13 cellular contexts compared by ENCODE assay signal in the genomic region with DNA sequence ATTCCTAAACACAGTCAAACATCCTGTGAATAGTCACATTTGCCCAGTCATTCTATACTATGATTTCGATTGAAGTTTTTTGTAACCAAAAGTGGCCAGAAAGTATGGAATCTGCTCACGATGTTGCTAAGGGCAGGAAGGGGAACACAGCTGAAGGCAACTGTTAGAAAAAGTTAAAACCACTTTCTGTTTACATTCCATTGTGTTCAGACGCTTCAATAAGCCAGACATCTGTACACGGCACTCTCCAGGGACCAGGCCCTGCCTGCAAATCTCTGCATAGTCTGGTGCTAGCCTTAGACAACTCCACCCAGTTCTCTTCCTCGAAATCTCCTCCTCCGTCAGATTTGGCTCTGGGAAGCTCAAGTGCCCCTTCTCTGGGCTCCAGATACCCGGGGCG. TPM values are rescaled to one million over a fixed set of nuclear protein-coding genes. Genes with fewer than 3 reads are reported as not detected.
DNase-seq lines count a peak whose midpoint lies in the region; ATAC-seq, FAIRE-seq and TF ChIP-seq lines count a peak whose summit lies in the region.
"Had no signal": no experiment of that assay in that cellular context is flagged by ENCODE, and none has a peak within 500 bp of the region (broad histone marks: within the 10 kb centered on the region; RNA-seq: fewer than 3 reads in every experiment).

No MANE protein-coding gene starts in this region.

- peak overlapping the region; percentile 95 for H3K27ac ChIP-seq in endothelial cell of umbilical vein (ENCODE audit: insufficient read depth, low read depth, low read length)
- peak overlapping the region; percentile 75 to 79 for H3K27ac ChIP-seq in thoracic aorta
- H3K27ac ChIP-seq in SK-N-SH (ENCODE audit: low read depth in 2 of 2, low read length in 1 of 2), result no peak overlapping the region
- H3K27ac ChIP-seq in CD4-positive, alpha-beta memory T cell (ENCODE audit: low read depth, low read length), result no peak overlapping the region

- no peak for TF ChIP-seq RAD21 in SK-N-SH (IDR thresholded peaks at IDR 0.05; ENCODE audit: low read length)

- H3K4me1 Mint-ChIP-seq in HFFc6 (ENCODE audit: low read depth) (peaks cover 39% of the 10 kb centered on the region), mesothelial cell of epicardium (no peaks in the 10 kb centered on the region)
- peaks cover 24 to 35% (median 30%) of the 10 kb centered on the region in 4 donors for H3K4me1 Mint-ChIP-seq in CD4-positive, alpha-beta memory T cell

- H2AFZ ChIP-seq in endothelial cell of umbilical vein (ENCODE audit: low read depth, low read length) (peak overlapping the region; percentile 77), SK-N-SH (ENCODE audit: low read depth) (no peak overlapping the region)

- FAIRE-seq in endothelial cell of umbilical vein (lab: Jason Lieb, UNC) (peak; percentile 88), GM12891 (lab: Jason Lieb, UNC) (no peak)
- FAIRE-seq: islet of Langerhans had no signal

- H3K9me2 ChIP-seq in SK-N-SH, result no peaks in the 10 kb centered on the region

- no peaks in the 10 kb centered on the region for H3K9me3 ChIP-seq in endothelial cell of umbilical vein (replicated peaks; ENCODE audit: control insufficient read depth, insufficient read depth, low read length)
- H3K9me3 ChIP-seq in thoracic aorta, result no peaks in the 10 kb centered on the region
- H3K9me3 ChIP-seq in SK-N-SH, result no peaks in the 10 kb centered on the region
- H3K9me3 ChIP-seq in CD4-positive, alpha-beta memory T cell (ENCODE audit: control insufficient read depth in 1 of 2, low read length in 2 of 2), result no peaks in the 10 kb centered on the region

- H3K36me3 Mint-ChIP-seq in HFFc6 (ENCODE audit: low read depth), result no peaks in the 10 kb centered on the region; the same call in 1 of the 2 replicates
- peaks cover 22% of the 10 kb centered on the region for H3K36me3 Mint-ChIP-seq in mesothelial cell of epicardium
- peaks cover 8 to 29% of the 10 kb centered on the region in 2 donors for H3K36me3 Mint-ChIP-seq in CD4-positive, alpha-beta memory T cell

- TF ChIP-seq EP300 in SK-N-SH (IDR thresholded peaks at IDR 0.05; ENCODE audit: borderline replicate concordance in 1 of 2, low read depth in 1 of 2, low read length in 1 of 2), result no peak

- H3K4me3 Mint-ChIP-seq in HFFc6 (peak overlapping the region; percentile 12), mesothelial cell of epicardium (no peak overlapping the region)
- H3K4me3 Mint-ChIP-seq in CD4-positive, alpha-beta memory T cell, result peak overlapping the region in 2 of 8 donors; percentile 30 to 35
- H3K4me3 Mint-ChIP-seq: activated T-cell treated with anti-CD3 and anti-CD28 coated beads, Interleukin-2, amount 50 U/mL, for 24 hours; T-helper 2 cell treated with Interferon-gamma antibody and Interleukin-4, amounts not matched to agents 5 μg/mL and 100 μg/mL, for 36 hours had no signal

- H3K9ac ChIP-seq in endothelial cell of umbilical vein (replicated peaks; ENCODE audit: extremely low read depth, insufficient read depth, low read length) (peak overlapping the region; percentile 59), SK-N-SH (no peak overlapping the region)

- CTCF ChIA-PET in endothelial cell of umbilical vein (lab: Charles Lee) (interaction anchor here (0.9 to 2.7 kb wide), 2 partner anchors 9 to 145 kb away, joined by 3 to 26 read pairs; no protein-coding TSS in a partner anchor), SK-N-SH (lab: Yijun Ruan, JAX) (interaction anchor here (1.1 to 6.1 kb wide), 4 partner anchors 9 to 145 kb away, joined by 3 to 36 read pairs (median 19); partner anchors contain the start of gene TMEM120A)
- CTCF ChIA-PET in CD4-positive, alpha-beta memory T cell (lab: Charles Lee; ENCODE audit: partially characterized antibody), result interaction anchor here (1.2 to 3.9 kb wide), 3 partner anchors 9 to 145 kb away, joined by 3 to 25 read pairs (median 5); no protein-coding TSS in a partner anchor

- WGBS in SK-N-SH (ENCODE audit: low lambda C conversion rate), result 86% methylated on average over 8 of the region's 8 CpGs

- peaks cover 0 to 2% of the 10 kb centered on the region in 2 experiments for H3K36me3 ChIP-seq in endothelial cell of umbilical vein (ENCODE audit: control insufficient read depth in 2 of 2, extremely low read depth in 1 of 2, insufficient read depth in 2 of 2, low read length in 2 of 2)
- no peaks in the 10 kb centered on the region for H3K36me3 ChIP-seq in thoracic aorta
- peaks cover 0 to 7% of the 10 kb centered on the region in 2 experiments for H3K36me3 ChIP-seq in SK-N-SH (replicated peaks in 1 of 2; ENCODE audit: control insufficient read depth in 1 of 2, insufficient read depth in 2 of 2, low read length in 1 of 2)
- no peaks in the 10 kb centered on the region for H3K36me3 ChIP-seq in CD4-positive, alpha-beta memory T cell (ENCODE audit: insufficient read depth, low read length)

- H3K27me3 Mint-ChIP-seq in HFFc6 (ENCODE audit: insufficient read depth) (peaks cover 2% of the 10 kb centered on the region), mesothelial cell of epicardium (ENCODE audit: low read depth) (no peaks in the 10 kb centered on the region)
- no peaks in the 10 kb centered on the region for H3K27me3 Mint-ChIP-seq in CD4-positive, alpha-beta memory T cell

- H3K79me2 ChIP-seq in endothelial cell of umbilical vein (ENCODE audit: control insufficient read depth, insufficient read depth, low read length), result no peaks in the 10 kb centered on the region
- H3K79me2 ChIP-seq in SK-N-SH (ENCODE audit: insufficient read depth), result 0 out of 2 replicates have a peak, but pooled peaks cover 3% of the 10 kb centered on the region

- H3F3A ChIP-seq in SK-N-SH (replicated peaks; ENCODE audit: insufficient read depth), result no peaks in the 10 kb centered on the region

- dilution Hi-C loops in endothelial cell of umbilical vein (cut with MboI; ENCODE audit: extremely low pct_ligation_motif_present, low sequenced_read_pairs), result no loop called here

- H4K20me1 ChIP-seq in endothelial cell of umbilical vein (replicated peaks; ENCODE audit: control insufficient read depth, extremely low read depth, insufficient read depth, low read length), result no peaks in the 10 kb centered on the region
- no peaks in the 10 kb centered on the region for H4K20me1 ChIP-seq in SK-N-SH (ENCODE audit: insufficient read depth)

- POLR2A ChIA-PET in endothelial cell of umbilical vein (lab: Charles Lee) (no interaction called here), SK-N-SH (lab: Yijun Ruan, JAX) (no interaction called here)
- POLR2A ChIA-PET in CD4-positive, alpha-beta memory T cell (lab: Charles Lee; ENCODE audit: partially characterized antibody), result interaction anchor here (2.4 to 3.4 kb wide), 2 partner anchors 17 to 97 kb away, joined by 9 to 26 read pairs; partner anchors contain the start of genes POR and TMEM120A

- H3K4me3 ChIP-seq in endothelial cell of umbilical vein (replicated peaks in 1 of 3; ENCODE audit: insufficient read depth in 1 of 3, low read depth in 1 of 3, low read length in 3 of 3) (no peak overlapping the region), thoracic aorta (peak overlapping the region; percentile 45), SK-N-SH (ENCODE audit: low read depth in 2 of 2, low read length in 1 of 2) (no peak overlapping the region)
- H3K4me3 ChIP-seq in CD4-positive, alpha-beta memory T cell (ENCODE audit: low read length in 2 of 2), result no peak overlapping the region

- peak overlapping the region; percentile 73 for H3K27ac Mint-ChIP-seq in HFFc6
- peak overlapping the region; percentile 40 for H3K27ac Mint-ChIP-seq in mesothelial cell of epicardium
- no peak overlapping the region for H3K27ac Mint-ChIP-seq in CD4-positive, alpha-beta memory T cell
- H3K27ac Mint-ChIP-seq: activated T-cell treated with anti-CD3 and anti-CD28 coated beads, Interleukin-2, amount 50 U/mL, for 24 hours; T-helper 2 cell treated with Interferon-gamma antibody and Interleukin-4, amounts not matched to agents 5 μg/mL and 100 μg/mL, for 36 hours had no signal

- ATAC-seq in thoracic aorta (ENCODE audit: insufficient number of reproducible peaks, low FRiP score, low read depth), result peak; percentile 64

- TSS peak; percentile 36 for BruUV-seq in endothelial cell of umbilical vein (replicated peaks; lab: Mats Ljungman, UMichigan)

- DNase-seq in HFFc6 (peak; percentile 52), endothelial cell of umbilical vein (ENCODE audit: low read depth, low spot score) (peak; percentile 91), mesothelial cell of epicardium (ENCODE audit: low spot score in 2 of 2, unreplicated experiment in 2 of 2) (no peak), thoracic aorta (ENCODE audit: low spot score) (no peak), LoVo (ENCODE audit: low spot score) (no peak), SK-N-SH (no peak), GM12891 (ENCODE audit: insufficient read length, low spot score) (no peak)
- DNase-seq in CD4-positive, alpha-beta memory T cell, result no peak
- DNase-seq: activated T-cell treated with anti-CD3 and anti-CD28 coated beads, Interleukin-2, amount 50 U/mL, for 24 hours; KBM-7; NCI-H748 treated with DMSO at 0.1 percent for 48 hours had no signal

- H3K9me3 Mint-ChIP-seq in HFFc6 (no peaks in the 10 kb centered on the region), mesothelial cell of epicardium (peaks cover 6% of the 10 kb centered on the region)
- H3K9me3 Mint-ChIP-seq in CD4-positive, alpha-beta memory T cell, result peaks cover 0 to 1% (median 0%) of the 10 kb centered on the region in 8 donors
- H3K9me3 Mint-ChIP-seq: activated T-cell treated with anti-CD3 and anti-CD28 coated beads, Interleukin-2, amount 50 U/mL, for 24 hours; T-helper 2 cell treated with Interferon-gamma antibody and Interleukin-4, amounts not matched to agents 5 μg/mL and 100 μg/mL, for 36 hours had no signal

- TF ChIP-seq POLR2A in endothelial cell of umbilical vein (IDR thresholded peaks at IDR 0.05; ENCODE audit: low read depth, low read length), result no peak
- TF ChIP-seq POLR2A in GM12891 (IDR thresholded peaks at IDR 0.05; ENCODE audit: low read depth, low read length), result no peak

- H3K27me3 ChIP-seq in endothelial cell of umbilical vein (ENCODE audit: control insufficient read depth in 2 of 2, insufficient read depth in 2 of 2, low read length in 2 of 2) (no peaks in the 10 kb centered on the region), thoracic aorta (replicated peaks; ENCODE audit: insufficient read depth) (no peaks in the 10 kb centered on the region), SK-N-SH (ENCODE audit: insufficient read depth) (no peaks in the 10 kb centered on the region)
- H3K27me3 ChIP-seq in CD4-positive, alpha-beta memory T cell (ENCODE audit: insufficient read depth, low read length), result no peaks in the 10 kb centered on the region

- H3K4me2 ChIP-seq in endothelial cell of umbilical vein (ENCODE audit: insufficient read depth, low read length), result peak overlapping the region; percentile 33
- no peak overlapping the region for H3K4me2 ChIP-seq in SK-N-SH

- intact Hi-C loops in endothelial cell of umbilical vein (cut with micrococcal nuclease), result loop anchor here (5.0 kb wide), 1 partner anchor 244 kb away; no protein-coding TSS in a partner anchor
- intact Hi-C loops in CD4-positive, alpha-beta memory T cell (cut with micrococcal nuclease), result no loop called here

- TF ChIP-seq CTCF in HFFc6 (IDR thresholded peaks at IDR 0.05) (no peak), endothelial cell of umbilical vein (IDR thresholded peaks at IDR 0.05; ENCODE audit: extremely low read depth in 1 of 2, insufficient read depth in 1 of 2, low read depth in 1 of 2, low read length in 2 of 2) (no peak), mesothelial cell of epicardium (IDR thresholded peaks at IDR 0.05; ENCODE audit: unreplicated experiment) (no peak), thoracic aorta (IDR thresholded peaks at IDR 0.05) (no peak), SK-N-SH (IDR thresholded peaks at IDR 0.05) (no peak)

- H3K4me1 ChIP-seq in endothelial cell of umbilical vein (ENCODE audit: control insufficient read depth, extremely low read depth, insufficient read depth, low read length), result peaks cover 35% of the 10 kb centered on the region
- H3K4me1 ChIP-seq in thoracic aorta (ENCODE audit: control insufficient read depth in 1 of 2, low read depth in 2 of 2), result peaks cover 28 to 31% of the 10 kb centered on the region in 2 donors
- no peaks in the 10 kb centered on the region; a peak in 1 of 4 replicates for H3K4me1 ChIP-seq in SK-N-SH (ENCODE audit: control insufficient read depth in 1 of 2, insufficient read depth in 2 of 2, low read depth in 1 of 2, low read length in 1 of 2)
- H3K4me1 ChIP-seq in CD4-positive, alpha-beta memory T cell (ENCODE audit: insufficient read depth, low read length), result peaks cover 29% of the 10 kb centered on the region

- no peaks in the 10 kb centered on the region for H3K9me1 ChIP-seq in endothelial cell of umbilical vein (replicated peaks; ENCODE audit: control insufficient read depth, extremely low read depth, insufficient read depth, low read length)

RNA-seq across cellular contexts. Expression of gene TMEM120A, which starts 17.0 kb away (rescaled TPM):
- 10 to 100 TPM; 35.5 to 47.3 (median 37.2) TPM for total RNA-seq in HFFc6 (2021; fragmentation: NEBNext Ultra II Directional; extraction: Animal tissue kit (Norgen Biotek cat#: 25700))
- total RNA-seq in endothelial cell of umbilical vein (38.6 and 47.3 TPM in 2 replicates), mesothelial cell of epicardium (13.8 to 21.2 TPM (median 17.8 TPM) in 3 replicates), thoracic aorta (10 to 100 TPM; 39.4 to 44.7 TPM)
- polyA plus RNA-seq in endothelial cell of umbilical vein (133 and 159 TPM in 2 replicates), SK-N-SH (2012; rRNA removed) (59.8 and 95.2 TPM in 2 replicates)
- polyA plus RNA-seq in endothelial cell of umbilical vein (2011; cell fraction: cytosol; rRNA removed), result 66.5 and 77.8 TPM in 2 replicates
- 103 and 122 TPM in 2 replicates for polyA plus RNA-seq in endothelial cell of umbilical vein (2011; cell fraction: nucleus; rRNA removed)
- 39.2 and 54.9 TPM in 2 replicates for polyA plus RNA-seq in endothelial cell of umbilical vein (2012)
- 147 and 172 TPM in 2 replicates for polyA minus RNA-seq in endothelial cell of umbilical vein
- 17.0 TPM for polyA minus RNA-seq in endothelial cell of umbilical vein (2011; cell fraction: cytosol; rRNA and poly(A)+ RNA removed)
- 24.8 and 35.9 TPM in 2 replicates for polyA minus RNA-seq in endothelial cell of umbilical vein (2011; cell fraction: nucleus; rRNA and poly(A)+ RNA removed)
- 26.4 and 50.4 TPM in 2 replicates for polyA plus RNA-seq in SK-N-SH (2012; cell fraction: cytosol; rRNA removed)
- polyA plus RNA-seq in SK-N-SH (2012; cell fraction: nucleus; rRNA removed), result 120 and 190 TPM in 2 replicates
- total RNA-seq in CD4-positive, alpha-beta memory T cell, result 10 to 100 TPM; 27.4 to 31.2 TPM
- polyA plus RNA-seq in CD4-positive, alpha-beta memory T cell, result 10 to 100 TPM; 24.1 to 38.1 TPM
- 41.7 TPM for polyA plus RNA-seq in GM12891 (2012; ENCODE audit: low read depth, missing spikeins)

RNA-seq across cellular contexts. Expression of gene STYXL1, which starts 36.4 kb away (rescaled TPM):
- total RNA-seq in HFFc6 (2021; fragmentation: NEBNext Ultra II Directional; extraction: Animal tissue kit (Norgen Biotek cat#: 25700)), result 10 to 100 TPM; 29.6 to 38.3 (median 32.0) TPM
- 23.0 and 24.3 TPM in 2 replicates for total RNA-seq in endothelial cell of umbilical vein
- polyA plus RNA-seq in endothelial cell of umbilical vein, result 67.6 and 70.9 TPM in 2 replicates
- polyA plus RNA-seq in endothelial cell of umbilical vein (2011; cell fraction: cytosol; rRNA removed), result 64.2 and 86.9 TPM in 2 replicates
- 60.7 TPM in 2 replicates for polyA plus RNA-seq in endothelial cell of umbilical vein (2011; cell fraction: nucleus; rRNA removed)
- 28.4 and 29.8 TPM in 2 replicates for polyA plus RNA-seq in endothelial cell of umbilical vein (2012)
- 21.3 and 36.9 TPM in 2 replicates for polyA minus RNA-seq in endothelial cell of umbilical vein
- 12.3 TPM for polyA minus RNA-seq in endothelial cell of umbilical vein (2011; cell fraction: cytosol; rRNA and poly(A)+ RNA removed)
- 14.1 and 17.1 TPM in 2 replicates for polyA minus RNA-seq in endothelial cell of umbilical vein (2011; cell fraction: nucleus; rRNA and poly(A)+ RNA removed)
- 35.3 to 40.7 TPM (median 39.9 TPM) in 3 replicates for total RNA-seq in mesothelial cell of epicardium
- total RNA-seq in thoracic aorta, result 10 to 100 TPM in 1 of 2 donors, 1 to 10 TPM in 1; 9.3 to 14.6 TPM
- 86.6 and 89.4 TPM in 2 replicates for polyA plus RNA-seq in SK-N-SH (2012; rRNA removed)
- 68.1 and 79.1 TPM in 2 replicates for polyA plus RNA-seq in SK-N-SH (2012; cell fraction: cytosol; rRNA removed)
- polyA plus RNA-seq in SK-N-SH (2012; cell fraction: nucleus; rRNA removed), result 66.0 and 75.5 TPM in 2 replicates
- total RNA-seq in CD4-positive, alpha-beta memory T cell, result 10 to 100 TPM; 18.9 to 23.9 TPM
- polyA plus RNA-seq in CD4-positive, alpha-beta memory T cell, result 10 to 100 TPM; 43.5 to 71.0 TPM
- 46.1 TPM for polyA plus RNA-seq in GM12891 (2012; ENCODE audit: low read depth, missing spikeins)

RNA-seq across cellular contexts. Expression of gene MDH2, which starts 36.5 kb away (rescaled TPM):
- total RNA-seq in HFFc6 (2021; fragmentation: NEBNext Ultra II Directional; extraction: Animal tissue kit (Norgen Biotek cat#: 25700)), result 100 to 1,000 TPM; 208 to 255 (median 243) TPM
- total RNA-seq in endothelial cell of umbilical vein, result 168 and 175 TPM in 2 replicates
- 121 and 123 TPM in 2 replicates for polyA plus RNA-seq in endothelial cell of umbilical vein
- 122 and 123 TPM in 2 replicates for polyA plus RNA-seq in endothelial cell of umbilical vein (2011; cell fraction: cytosol; rRNA removed)
- polyA plus RNA-seq in endothelial cell of umbilical vein (2011; cell fraction: nucleus; rRNA removed), result 61.8 and 68.0 TPM in 2 replicates
- 168 and 172 TPM in 2 replicates for polyA plus RNA-seq in endothelial cell of umbilical vein (2012)
- 81.2 and 115 TPM in 2 replicates for polyA minus RNA-seq in endothelial cell of umbilical vein
- polyA minus RNA-seq in endothelial cell of umbilical vein (2011; cell fraction: cytosol; rRNA and poly(A)+ RNA removed), result 111 TPM
- polyA minus RNA-seq in endothelial cell of umbilical vein (2011; cell fraction: nucleus; rRNA and poly(A)+ RNA removed), result 33.5 and 36.1 TPM in 2 replicates
- total RNA-seq in mesothelial cell of epicardium, result 133 to 142 TPM (median 137 TPM) in 3 replicates
- 10 to 100 TPM; 48.2 to 58.6 TPM for total RNA-seq in thoracic aorta
- polyA plus RNA-seq in SK-N-SH (2012; rRNA removed), result 244 and 301 TPM in 2 replicates
- 157 and 199 TPM in 2 replicates for polyA plus RNA-seq in SK-N-SH (2012; cell fraction: cytosol; rRNA removed)
- polyA plus RNA-seq in SK-N-SH (2012; cell fraction: nucleus; rRNA removed), result 189 and 235 TPM in 2 replicates
- total RNA-seq in CD4-positive, alpha-beta memory T cell, result 10 to 100 TPM; 79.8 to 80.1 TPM
- polyA plus RNA-seq in CD4-positive, alpha-beta memory T cell, result 100 to 1,000 TPM; 155 to 159 TPM
- 196 TPM for polyA plus RNA-seq in GM12891 (2012; ENCODE audit: low read depth, missing spikeins)

Comparison
In these comparisons a context has a peak if more than half of its experiments do, and no peak if none do; other contexts are left out.
1. DNase-seq: peak in HFFc6 (single experiment) and endothelial cell of umbilical vein (single experiment); none in mesothelial cell of epicardium (0 of 2), thoracic aorta (single experiment), LoVo (single experiment), SK-N-SH (single experiment), CD4-positive, alpha-beta memory T cell (0 of 5) and GM12891 (single experiment).
2. H3K27ac Mint-ChIP-seq: peak in HFFc6 (single experiment) and mesothelial cell of epicardium (single experiment); none in CD4-positive, alpha-beta memory T cell (0 of 7).
3. H3K27ac ChIP-seq: peak in endothelial cell of umbilical vein (single experiment) and thoracic aorta (2 of 2); none in SK-N-SH (0 of 2) and CD4-positive, alpha-beta memory T cell (single experiment).